7 cellular contexts compared by ENCODE assay signal in the genomic region with DNA sequence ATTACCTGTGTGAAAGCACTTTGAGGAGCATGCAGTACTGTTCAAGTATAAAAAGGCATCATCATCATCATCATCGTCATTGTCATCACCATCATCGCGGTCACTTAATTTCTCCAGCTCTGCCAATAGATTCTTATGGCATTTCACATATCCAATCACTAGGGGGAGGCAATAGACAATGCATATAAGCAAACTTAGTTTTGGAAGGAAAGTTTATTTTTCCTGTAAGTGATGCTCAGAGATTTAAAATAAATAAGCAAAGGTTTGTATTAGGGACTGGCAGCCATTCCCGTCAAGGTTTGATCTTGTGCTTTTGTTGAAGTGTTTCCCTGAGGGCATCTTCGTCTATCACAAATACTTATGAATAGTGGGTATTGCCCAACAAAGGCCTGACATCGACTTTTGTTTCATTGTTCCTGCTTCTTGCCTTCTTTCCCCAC.
DNase-seq lines count a peak whose midpoint lies in the region; ATAC-seq, FAIRE-seq and TF ChIP-seq lines count a peak whose summit lies in the region.

No MANE protein-coding gene starts in this region.

- H3K4me3 ChIP-seq in astrocyte of the cerebellum (ENCODE audit: low read depth, low read length) = no peak overlapping the region
- no peak overlapping the region for H3K4me3 ChIP-seq in kidney (ENCODE audit: low read length in 2 of 2)
- H3K4me3 ChIP-seq in aorta (ENCODE audit: low read length in 2 of 2) = no peak overlapping the region

- H3K36me3 ChIP-seq in kidney (ENCODE audit: control insufficient read depth in 1 of 2, insufficient read depth in 2 of 2, low read length in 2 of 2) = no peaks in the 10 kb centered on the region
- no peaks in the 10 kb centered on the region for H3K36me3 ChIP-seq in aorta (ENCODE audit: control insufficient read depth in 1 of 2, insufficient read depth in 2 of 2, low read length in 1 of 2)

- H3K4me1 Mint-ChIP-seq in activated CD4-positive, alpha-beta memory T cell treated with anti-CD3 and anti-CD28 coated beads for 36 hours (ENCODE audit: low read depth) = no peaks in the 10 kb centered on the region

- H3K27me3 ChIP-seq in aorta (ENCODE audit: control insufficient read depth in 1 of 2, insufficient read depth in 2 of 2, low read length in 1 of 2) = no peaks in the 10 kb centered on the region

- H3K9ac ChIP-seq in kidney (ENCODE audit: low read length in 2 of 2) = no peak overlapping the region

- POLR2A ChIA-PET in activated CD4-positive, alpha-beta memory T cell treated with anti-CD3 and anti-CD28 coated beads for 36 hours (lab: Charles Lee) = no interaction called here

- H3K9me3 Mint-ChIP-seq in activated CD4-positive, alpha-beta memory T cell treated with anti-CD3 and anti-CD28 coated beads for 36 hours = peaks cover 5% of the 10 kb centered on the region

- in situ Hi-C loops in astrocyte of the cerebellum (cut with HindIII; ENCODE audit: low sequenced_read_pairs) = no loop called here

- peak; percentile 56 for TF ChIP-seq CTCF in GM10266 (IDR thresholded peaks at IDR 0.05; ENCODE audit: control insufficient read depth, insufficient read depth, low read depth, missing control alignments)
- peak; percentile 63 for TF ChIP-seq CTCF in astrocyte of the cerebellum (IDR thresholded peaks at IDR 0.05; ENCODE audit: low read depth, low read length, missing control alignments)
- TF ChIP-seq CTCF in kidney (IDR thresholded peaks at IDR 0.05; ENCODE audit: borderline replicate concordance, extremely low read depth, insufficient read depth) = peak; percentile 60

- FAIRE-seq in kidney (lab: Jason Lieb, UNC) = peak; percentile 27

- H3K9me3 ChIP-seq in kidney (ENCODE audit: control insufficient read depth in 1 of 2, low read length in 2 of 2) = no peaks in the 10 kb centered on the region
- H3K9me3 ChIP-seq in aorta (ENCODE audit: control insufficient read depth, low read length) = no peaks in the 10 kb centered on the region

- CTCF ChIA-PET in activated CD4-positive, alpha-beta memory T cell treated with anti-CD3 and anti-CD28 coated beads for 36 hours (lab: Charles Lee) = interaction anchor here (1.8 kb wide), 1 partner anchor 767 kb away, joined by 14 read pairs; no protein-coding TSS in a partner anchor

- H3K27ac Mint-ChIP-seq in activated CD4-positive, alpha-beta memory T cell treated with anti-CD3 and anti-CD28 coated beads for 36 hours = no peak overlapping the region

- peak; percentile 61 for ATAC-seq in aorta (ENCODE audit: low FRiP score)

- H3K4me1 ChIP-seq in kidney (ENCODE audit: control insufficient read depth in 1 of 2, insufficient read depth in 1 of 2, low read depth in 1 of 2, low read length in 2 of 2) = no peaks in the 10 kb centered on the region
- H3K4me1 ChIP-seq in aorta (ENCODE audit: control insufficient read depth in 1 of 2, insufficient read depth in 2 of 2, low read length in 2 of 2) = peaks cover 0 to 3% of the 10 kb centered on the region in 2 donors

- H3K27ac ChIP-seq in kidney (ENCODE audit: low read depth in 2 of 2, low read length in 2 of 2) = no peak overlapping the region
- no peak overlapping the region for H3K27ac ChIP-seq in aorta (ENCODE audit: low read depth in 1 of 2, low read length in 2 of 2)

- H3K36me3 Mint-ChIP-seq in activated CD4-positive, alpha-beta memory T cell treated with anti-CD3 and anti-CD28 coated beads for 36 hours = peaks cover 2% of the 10 kb centered on the region

- WGBS in aorta, 2 donors = 21 to 22% methylated on average over 6 of the region's 6 CpGs

- no peak overlapping the region for H3K4me3 Mint-ChIP-seq in activated CD4-positive, alpha-beta memory T cell treated with anti-CD3 and anti-CD28 coated beads for 36 hours

- no peaks in the 10 kb centered on the region for H3K27me3 Mint-ChIP-seq in activated CD4-positive, alpha-beta memory T cell treated with anti-CD3 and anti-CD28 coated beads for 36 hours

- DNase-seq in GM10266 (ENCODE audit: extremely low spot score) (no peak), NCI-H1694 (lab: John Stamatoyannopoulos, UW) (peak; percentile 19), astrocyte of the cerebellum (ENCODE audit: low read depth) (peak; percentile 55), kidney (no peak), aorta (no peak), GM19240 (ENCODE audit: insufficient read length, low spot score) (no peak)
- DNase-seq in activated CD4-positive, alpha-beta memory T cell treated with anti-CD3 and anti-CD28 coated beads for 36 hours = no peak

- intact Hi-C loops in kidney (cut with DNase I) = loop anchor here (10.0 kb wide), 1 partner anchor 767 kb away; no protein-coding TSS in a partner anchor
- intact Hi-C loops in aorta (cut with DNase I) = loop anchor here (2.0 to 10.0 kb wide), 4 partner anchors 407 to 767 kb away; a partner anchor contains a TSS
- intact Hi-C loops in activated CD4-positive, alpha-beta memory T cell treated with anti-CD3 and anti-CD28 coated beads for 36 hours (cut with micrococcal nuclease) = loop anchor here (2.0 kb wide), 2 partner anchors 633 to 715 kb away; no protein-coding TSS in a partner anchor

Comparison
In these comparisons a context has a peak if more than half of its experiments do, and no peak if none do; other contexts are left out.
1. DNase-seq: peak in NCI-H1694 (single experiment) and astrocyte of the cerebellum (single experiment); none in GM10266 (single experiment), kidney (single experiment), aorta (0 of 2), GM19240 (single experiment) and activated CD4-positive, alpha-beta memory T cell treated with anti-CD3 and anti-CD28 coated beads for 36 hours (single experiment).
2. Peak in every context shown above with its lines, with median percentiles within 50 percentile points of each other: CTCF ChIP-seq.